ENCODE assay signal across 9 cellular contexts in genomic region chr7:44678468-44679179, GRCh38.
DNase-seq lines count a peak whose midpoint lies in the region; ATAC-seq, FAIRE-seq and TF ChIP-seq lines count a peak whose summit lies in the region.
"Had no signal": no experiment of that assay in that cellular context is flagged by ENCODE, and none has a peak within 500 bp of the region (broad histone marks: within the 10 kb centered on the region; RNA-seq: fewer than 3 reads in every experiment).

No MANE protein-coding gene starts in this region.

- H3K79me2 ChIP-seq in K562 (ENCODE audit: control insufficient read depth, insufficient read depth, low read length) (no peaks in the 10 kb centered on the region), HepG2 (ENCODE audit: insufficient read depth, low read length) (no peaks in the 10 kb centered on the region)

- no peaks in the 10 kb centered on the region for H3K4me1 Mint-ChIP-seq in activated naive CD4-positive, alpha-beta T cell treated with anti-CD3 and anti-CD28 coated beads, Interleukin-2, amount 10 ng/mL, durations not matched to agents 7 days and 5 days

- POLR2A ChIA-PET in K562 (lab: Yijun Ruan, JAX), result no interaction called here
- POLR2A ChIA-PET in HepG2 (lab: Yijun Ruan, JAX), result interaction anchor here (0.8 to 1.5 kb wide), 7 partner anchors 31 to 113 kb away, joined by 3 to 6 read pairs (median 4); partner anchors contain the start of genes DDX56 and TMED4

- no peaks in the 10 kb centered on the region for H3K9me3 Mint-ChIP-seq in activated naive CD4-positive, alpha-beta T cell treated with anti-CD3 and anti-CD28 coated beads, Interleukin-2, amount 10 ng/mL, durations not matched to agents 7 days and 5 days

- BruUV-seq in K562 (replicated peaks; lab: Mats Ljungman, UMichigan), result no TSS peak
- BruUV-seq in HepG2 (replicated peaks; lab: Mats Ljungman, UMichigan), result no TSS peak

- H3K4me2 ChIP-seq in K562 (ENCODE audit: insufficient read depth, low read length) (no peak overlapping the region), HepG2 (ENCODE audit: low read depth, low read length) (peak overlapping the region; percentile 45)

- no peak overlapping the region for H3K27ac Mint-ChIP-seq in activated naive CD4-positive, alpha-beta T cell treated with anti-CD3 and anti-CD28 coated beads, Interleukin-2, amount 10 ng/mL, durations not matched to agents 7 days and 5 days

- H3K9ac ChIP-seq in K562 (ENCODE audit: insufficient read depth in 1 of 2, low read depth in 2 of 2, low read length in 2 of 2), result peak overlapping the region in 1 of 2 experiments; percentile 61; a peak in 1 of 4 replicates
- H3K9ac ChIP-seq in HepG2 (ENCODE audit: insufficient read depth, low read depth, low read length), result peak overlapping the region; percentile 31; the same call in 1 of the 2 replicates

- H3K4me1 ChIP-seq in K562 (replicated peaks in 1 of 2; ENCODE audit: control insufficient read depth in 2 of 2, insufficient read depth in 2 of 2, low read length in 2 of 2) (peaks cover 13 to 14% of the 10 kb centered on the region in 2 experiments; a peak in 3 of 5 replicates), HepG2 (ENCODE audit: insufficient read depth, low read length) (peaks cover 27% of the 10 kb centered on the region), aorta (ENCODE audit: control insufficient read depth in 1 of 2, insufficient read depth in 2 of 2, low read length in 2 of 2) (no peaks in the 10 kb centered on the region)

- in situ Hi-C loops in K562 (cut with MboI), result no loop called here
- in situ Hi-C loops in HepG2 (cut with HindIII; ENCODE audit: extremely low pct_ligation_motif_present, low pct_unique_long_range_greater_than_20kb), result no loop called here

- TF ChIP-seq CTCF in K562 (IDR thresholded peaks at IDR 0.05 in 2 of 3, conservative IDR thresholded peaks at IDR 0.05 in 1 of 3; ENCODE audit: insufficient read depth in 2 of 3, low read depth in 1 of 3, low read length in 3 of 3), result no peak
- TF ChIP-seq CTCF in HepG2 (CRISPR knock-in tag; IDR thresholded peaks at IDR 0.05), result no peak

- no peaks in the 10 kb centered on the region for H3K9me3 ChIP-seq in K562 (replicated peaks; ENCODE audit: control insufficient read depth, insufficient read depth, low read depth, low read length)
- no peaks in the 10 kb centered on the region for H3K9me3 ChIP-seq in HepG2 (ENCODE audit: low read length)
- no peaks in the 10 kb centered on the region for H3K9me3 ChIP-seq in aorta (ENCODE audit: control insufficient read depth, low read length)

- peak; percentile 69 for FAIRE-seq in K562 (lab: Jason Lieb, UNC)
- peak; percentile 96 for FAIRE-seq in HepG2 (lab: Jason Lieb, UNC)

- H3K27me3 ChIP-seq in K562 (ENCODE audit: control insufficient read depth in 2 of 2, insufficient read depth in 2 of 2, low read length in 2 of 2) (no peaks in the 10 kb centered on the region), HepG2 (ENCODE audit: control insufficient read depth in 1 of 2, insufficient read depth in 2 of 2, low read length in 2 of 2) (no peaks in the 10 kb centered on the region), aorta (ENCODE audit: control insufficient read depth in 1 of 2, insufficient read depth in 2 of 2, low read length in 1 of 2) (no peaks in the 10 kb centered on the region)

- TF ChIP-seq RAD21 in K562 (CRISPR knock-in tag; conservative IDR thresholded peaks at IDR 0.05 in 1 of 2, IDR thresholded peaks at IDR 0.05 in 1 of 2) (no peak), HepG2 (CRISPR knock-in tag; IDR thresholded peaks at IDR 0.05) (no peak)

- 61% methylated on average over 5 of the region's 5 CpGs for WGBS in K562 (ENCODE audit: insufficient coverage, low coverage, missing lambda C conversion rate)
- 18% methylated on average over 5 of the region's 5 CpGs for WGBS in HepG2 (ENCODE audit: low lambda C conversion rate)
- 67 to 69% methylated on average over 5 of the region's 5 CpGs for WGBS in aorta, 2 donors

- CTCF ChIA-PET in K562 (lab: Yijun Ruan, JAX; ENCODE audit: low intra/inter-chr PET ratio), result no interaction called here
- CTCF ChIA-PET in HepG2 (lab: Yijun Ruan, JAX; ENCODE audit: low intra/inter-chr PET ratio, low total read pairs), result no interaction called here
- CTCF ChIA-PET in activated naive CD4-positive, alpha-beta T cell treated with anti-CD3 and anti-CD28 coated beads, Interleukin-2, amount 10 ng/mL, durations not matched to agents 7 days and 5 days (lab: Charles Lee), result no interaction called here

- TF ChIP-seq EP300 in K562 (IDR thresholded peaks at IDR 0.05; ENCODE audit: low read length), result no peak
- peak; percentile 35 to 57; a peak in 3 of 4 replicates for TF ChIP-seq EP300 in HepG2 (IDR thresholded peaks at IDR 0.05; ENCODE audit: low read depth in 2 of 2, low read length in 2 of 2)
- TF ChIP-seq EP300 in HepG2 (CRISPR knock-in tag; IDR thresholded peaks at IDR 0.05; ENCODE audit: borderline replicate concordance), result no peak

- 0 out of 2 replicates have a peak, but pooled peaks cover 3% of the 10 kb centered on the region for H4K20me1 ChIP-seq in K562 (replicated peaks; ENCODE audit: control insufficient read depth, insufficient read depth, low read length)
- H4K20me1 ChIP-seq in HepG2 (ENCODE audit: insufficient read depth, low read length), result no peaks in the 10 kb centered on the region

- no peaks in the 10 kb centered on the region for H3K9me1 ChIP-seq in K562 (ENCODE audit: control insufficient read depth, insufficient read depth, low read length)

- H3K36me3 Mint-ChIP-seq in activated naive CD4-positive, alpha-beta T cell treated with anti-CD3 and anti-CD28 coated beads, Interleukin-2, amount 10 ng/mL, durations not matched to agents 7 days and 5 days, result peaks cover 60% of the 10 kb centered on the region

- H2AFZ ChIP-seq in K562 (ENCODE audit: low read depth, low read length) (no peak overlapping the region), HepG2 (ENCODE audit: low read length) (no peak overlapping the region)

- H3K4me3 ChIP-seq in K562 (no peak overlapping the region), HepG2 (replicated peaks in 1 of 3; ENCODE audit: insufficient read depth in 1 of 3, low read depth in 2 of 3, low read length in 3 of 3) (no peak overlapping the region), aorta (ENCODE audit: low read length in 2 of 2) (no peak overlapping the region)

- H3K36me3 ChIP-seq in K562 (ENCODE audit: control insufficient read depth, insufficient read depth, low read length), result peaks cover 68% of the 10 kb centered on the region; the same call in 2 of the 3 replicates
- H3K36me3 ChIP-seq in HepG2 (replicated peaks in 1 of 2; ENCODE audit: control insufficient read depth in 1 of 2, insufficient read depth in 2 of 2, low read length in 2 of 2), result peaks cover 3 to 19% of the 10 kb centered on the region in 2 experiments; a peak in 4 of 5 replicates
- H3K36me3 ChIP-seq in aorta (ENCODE audit: control insufficient read depth in 1 of 2, insufficient read depth in 2 of 2, low read length in 1 of 2), result peaks cover 0 to 6% of the 10 kb centered on the region in 2 donors

- ATAC-seq in Right ventricle myocardium inferior (peak; percentile 77), K562 (peak; percentile 34), HepG2 (peak; percentile 87), aorta (ENCODE audit: low FRiP score) (peak; percentile 49)

- intact Hi-C loops in Right ventricle myocardium inferior (cut with DNase I) (no loop called here), cardiac septum (cut with DNase I) (no loop called here), K562 (cut with micrococcal nuclease) (loop anchor here (5.0 kb wide), 1 partner anchor 71 kb away; the partner anchor contains the start of gene OGDH), HepG2 (cut with micrococcal nuclease; ENCODE audit: unreplicated experiment) (loop anchor here (1.0 kb wide), 1 partner anchor 72 kb away; the partner anchor contains the start of gene OGDH), aorta (cut with DNase I) (no loop called here)

- H3K27me3 Mint-ChIP-seq in activated naive CD4-positive, alpha-beta T cell treated with anti-CD3 and anti-CD28 coated beads, Interleukin-2, amount 10 ng/mL, durations not matched to agents 7 days and 5 days, result no peaks in the 10 kb centered on the region

- TF ChIP-seq POLR2A in K562 (conservative IDR thresholded peaks at IDR 0.05) (no peak), HepG2 (IDR thresholded peaks at IDR 0.05; ENCODE audit: insufficient read depth in 1 of 2, low read depth in 2 of 2, low read length in 2 of 2) (peak in 1 of 2 experiments; percentile 47; a peak in 1 of 4 replicates)

- DNase-seq in Right ventricle myocardium inferior (ENCODE audit: missing footprints) (no peak), cardiac septum (ENCODE audit: low spot score) (no peak), K562 (ENCODE audit: extremely low read depth in 1 of 4, low spot score in 3 of 4) (no peak), HepG2 (ENCODE audit: low spot score) (peak; percentile 83), aorta (peak in 1 of 2 donors; percentile 55), Ammon's horn (ENCODE audit: low spot score) (no peak), COR-L47 (lab: John Stamatoyannopoulos, UW) (no peak)
- no peak for DNase-seq in activated naive CD4-positive, alpha-beta T cell treated with anti-CD3 and anti-CD28 coated beads, Interleukin-2, amount 10 ng/mL, durations not matched to agents 7 days and 5 days
- DNase-seq: stimulated activated CD4-positive, alpha-beta T cell treated with anti-CD3 and anti-CD28 coated beads, Interleukin-1b, Interleukin-23, amount 100 ng/mL, for 48 hours had no signal

- H3K4me3 Mint-ChIP-seq in activated naive CD4-positive, alpha-beta T cell treated with anti-CD3 and anti-CD28 coated beads, Interleukin-2, amount 10 ng/mL, durations not matched to agents 7 days and 5 days, result no peak overlapping the region

- H3K27ac ChIP-seq in K562 (ENCODE audit: extremely low read depth, low read depth, low read length) (peak overlapping the region; percentile 19; the same call in 1 of the 3 replicates), HepG2 (ENCODE audit: extremely low read length, insufficient read depth, low read length) (peak overlapping the region; percentile 67), aorta (ENCODE audit: low read depth in 1 of 2, low read length in 2 of 2) (no peak overlapping the region)

TF ChIP-seq in K562, 482 proteins besides CTCF, POLR2A, EP300 and RAD21 (continues in another document):
- TF ChIP-seq CEBPG (CRISPR knock-in tag; IDR thresholded peaks at IDR 0.05) (no peak), CEBPG (tag; conservative IDR thresholded peaks at IDR 0.05 in 1 of 2, IDR thresholded peaks at IDR 0.05 in 1 of 2) (peak; percentile 48 to 70), NR2C2 (CRISPR knock-in tag; IDR thresholded peaks at IDR 0.05) (no peak), NR2C2 (tag; IDR thresholded peaks at IDR 0.05) (peak; percentile 63), ZNF75A (CRISPR knock-in tag; IDR thresholded peaks at IDR 0.05) (no peak), NFE2L1 (tag; IDR thresholded peaks at IDR 0.05; ENCODE audit: borderline replicate concordance, low read depth) (no peak)

TF ChIP-seq in HepG2, 621 proteins besides CTCF, POLR2A, EP300 and RAD21 (continues in another document):
- TF ChIP-seq SMARCE1 (IDR thresholded peaks at IDR 0.05; ENCODE audit: borderline replicate concordance), result no peak
- no peak for TF ChIP-seq ARNT (IDR thresholded peaks at IDR 0.05)
- TF ChIP-seq TARDBP (CRISPR knock-in tag; IDR thresholded peaks at IDR 0.05), result peak; percentile 81; the same call in 1 of the 2 replicates
- 0 out of 2 replicates have a peak, but pooled peaks have one; percentile 35 for TF ChIP-seq DPF2 (CRISPR knock-in tag; IDR thresholded peaks at IDR 0.05; ENCODE audit: borderline replicate concordance, low read depth)
- no peak for TF ChIP-seq ZNF34 (CRISPR knock-in tag; IDR thresholded peaks at IDR 0.05; ENCODE audit: borderline replicate concordance)

Comparison
In these comparisons a context has a peak if more than half of its experiments do, and no peak if none do; other contexts are left out.
1. ATAC-seq: peak in every context shown above with its lines; median percentile 87 in HepG2; 77 in Right ventricle myocardium inferior; 49 in aorta; 34 in K562.
2. H3K27ac ChIP-seq: peak in K562 (single experiment) and HepG2 (single experiment); none in aorta (0 of 2).
3. intact Hi-C loops: an anchor here in K562 (5.0 kb wide) and HepG2 (1.0 kb wide); none called in Right ventricle myocardium inferior, cardiac septum and aorta.